Comparison of ENCODE assay signal across 1 cellular context in genomic region chr16:11742536-11743307, GRCh38.
TF ChIP-seq lines count a peak whose summit lies in the region.

TSS of gene TXNDC11 (minus strand) at chr16:11742857. CDS start at chr16:11742730, 127 bp downstream.

TF ChIP-seq in WTC11, 78 proteins besides CTCF, POLR2A, EP300 and RAD21 (continued from another document):
- TF ChIP-seq RELA (CRISPR knock-in tag; IDR thresholded peaks at IDR 0.05; ENCODE audit: borderline replicate concordance) (0 out of 2 replicates have a peak, but pooled peaks have one; percentile 7), GRHL2 (CRISPR knock-in tag; IDR thresholded peaks at IDR 0.05; ENCODE audit: insufficient replicate concordance, severe bottlenecking) (no peak), MYBL2 (CRISPR knock-in tag; IDR thresholded peaks at IDR 0.05) (peak; percentile 46; the same call in 1 of the 2 replicates), MLX (CRISPR knock-in tag; IDR thresholded peaks at IDR 0.05) (no peak), TEAD1 (CRISPR knock-in tag; IDR thresholded peaks at IDR 0.05) (0 out of 2 replicates have a peak, but pooled peaks have one; percentile 24), ZNF396 (CRISPR knock-in tag; IDR thresholded peaks at IDR 0.05; ENCODE audit: borderline replicate concordance) (no peak), USF1 (CRISPR knock-in tag; IDR thresholded peaks at IDR 0.05) (peak; percentile 42; the same call in 1 of the 2 replicates), STAT6 (CRISPR knock-in tag; conservative IDR thresholded peaks at IDR 0.05; ENCODE audit: low read depth) (no peak), KAT7 (CRISPR knock-in tag; IDR thresholded peaks at IDR 0.05; ENCODE audit: borderline replicate concordance) (0 out of 2 replicates have a peak, but pooled peaks have one; percentile 11), ATF6 (CRISPR knock-in tag; IDR thresholded peaks at IDR 0.05) (no peak), PRRX2 (CRISPR knock-in tag; IDR thresholded peaks at IDR 0.05) (no peak), EMX1 (CRISPR knock-in tag; IDR thresholded peaks at IDR 0.05) (no peak), ZBTB43 (CRISPR knock-in tag; IDR thresholded peaks at IDR 0.05) (0 out of 2 replicates have a peak, but pooled peaks have one; percentile 31), ZNF138 (CRISPR knock-in tag; conservative IDR thresholded peaks at IDR 0.05) (no peak), PREB (CRISPR knock-in tag; IDR thresholded peaks at IDR 0.05; ENCODE audit: borderline replicate concordance) (no peak), ZNF671 (CRISPR knock-in tag; IDR thresholded peaks at IDR 0.05) (no peak), TEAD4 (CRISPR knock-in tag; IDR thresholded peaks at IDR 0.05) (no peak), NFE2L1 (CRISPR knock-in tag; IDR thresholded peaks at IDR 0.05) (peak; percentile 58; the same call in 1 of the 2 replicates), SMAD3 (CRISPR knock-in tag; IDR thresholded peaks at IDR 0.05; ENCODE audit: borderline replicate concordance) (no peak), ETV6 (CRISPR knock-in tag; IDR thresholded peaks at IDR 0.05) (no peak), FOXK1 (CRISPR knock-in tag; IDR thresholded peaks at IDR 0.05) (peak; percentile 33), ATF1 (CRISPR knock-in tag; IDR thresholded peaks at IDR 0.05) (no peak), SOX15 (CRISPR knock-in tag; IDR thresholded peaks at IDR 0.05) (no peak), FOXP4 (CRISPR knock-in tag; IDR thresholded peaks at IDR 0.05) (no peak; the same call in 1 of the 2 replicates), CREM (CRISPR knock-in tag; IDR thresholded peaks at IDR 0.05) (peak; percentile 7; the same call in 1 of the 2 replicates), NFYB (CRISPR knock-in tag; conservative IDR thresholded peaks at IDR 0.05; ENCODE audit: low read depth) (peak; percentile 39; the same call in 1 of the 2 replicates), ZNF512 (CRISPR knock-in tag; IDR thresholded peaks at IDR 0.05; ENCODE audit: borderline replicate concordance) (no peak), ZNF317 (CRISPR knock-in tag; IDR thresholded peaks at IDR 0.05; ENCODE audit: borderline replicate concordance, low read depth) (no peak), ZNF425 (CRISPR knock-in tag; conservative IDR thresholded peaks at IDR 0.05) (no peak), GTF2I (CRISPR knock-in tag; conservative IDR thresholded peaks at IDR 0.05) (no peak), MXD4 (CRISPR knock-in tag; IDR thresholded peaks at IDR 0.05; ENCODE audit: borderline replicate concordance) (no peak), ZNF232 (CRISPR knock-in tag; IDR thresholded peaks at IDR 0.05) (0 out of 2 replicates have a peak, but pooled peaks have one; percentile 35), GABPB1 (CRISPR knock-in tag; IDR thresholded peaks at IDR 0.05) (no peak; the same call in 1 of the 2 replicates), RORB (CRISPR knock-in tag; IDR thresholded peaks at IDR 0.05) (no peak), NR2C2 (CRISPR knock-in tag; IDR thresholded peaks at IDR 0.05) (0 out of 2 replicates have a peak, but pooled peaks have one; percentile 18), ZMAT4 (CRISPR knock-in tag; IDR thresholded peaks at IDR 0.05) (no peak), HMGA2 (CRISPR knock-in tag; IDR thresholded peaks at IDR 0.05) (no peak), NR3C1 (CRISPR knock-in tag; conservative IDR thresholded peaks at IDR 0.05; ENCODE audit: low read depth) (no peak)
TF ChIP-seq in WTC11: peak in this region for 22.
